Comparison of ENCODE assay signal across 8 cellular contexts in the genomic region with DNA sequence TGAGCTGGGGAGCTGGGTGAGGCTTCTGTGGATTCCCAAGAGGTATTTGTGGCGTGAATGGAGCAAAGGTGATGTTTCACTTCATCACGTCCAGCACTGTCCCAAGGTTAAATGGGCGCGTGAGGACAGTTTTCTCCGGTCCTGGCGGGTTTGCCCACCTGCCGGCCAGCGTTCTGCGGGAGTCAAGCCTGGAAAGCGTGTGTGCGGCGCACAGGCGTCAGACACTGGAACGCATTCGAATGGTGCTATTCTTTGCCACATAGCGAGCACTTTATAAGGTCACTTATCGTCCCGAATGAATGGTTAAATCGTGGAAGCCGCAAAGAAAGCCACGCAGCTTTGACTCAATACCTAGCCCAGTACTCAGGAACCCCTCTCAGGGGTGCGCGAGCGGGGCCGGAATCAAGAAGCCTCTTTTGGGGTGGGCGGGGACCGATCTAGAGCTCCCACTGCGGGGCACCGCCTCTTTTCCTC. TPM values are rescaled to one million over a fixed set of nuclear protein-coding genes. Genes with fewer than 3 reads are reported as not detected.
DNase-seq lines count a peak whose midpoint lies in the region; ATAC-seq and TF ChIP-seq lines count a peak whose summit lies in the region.

No MANE protein-coding gene starts in this region.

- WGBS in tibial nerve, 2 donors = 12 to 19% methylated on average over 7 to 22 of the region's 29 CpGs

- peaks cover 27% of the 10 kb centered on the region for H3K4me1 Mint-ChIP-seq in activated CD4-positive, alpha-beta T cell treated with anti-CD3 and anti-CD28 coated beads, Interleukin-2, amount 10 ng/mL, durations not matched to agents 24 days and 14 days
- peaks cover 37% of the 10 kb centered on the region for H3K4me1 Mint-ChIP-seq in activated T-helper 2 cell treated with anti-CD3 and anti-CD28 coated beads, Interferon-gamma antibody, Interleukin-2, Interleukin-4, amounts not matched to agents 10 μg/mL and 5 μg/mL and 100 μg/mL, durations not matched to agents 14 hours and 24 hours and 36 hours (ENCODE audit: low read depth)

- H3K4me3 ChIP-seq in tibial nerve = peak overlapping the region; percentile 89 to 99 (median 96)

- peak overlapping the region; percentile 86 for H3K27ac Mint-ChIP-seq in activated CD4-positive, alpha-beta T cell treated with anti-CD3 and anti-CD28 coated beads, Interleukin-2, amount 10 ng/mL, durations not matched to agents 24 days and 14 days
- H3K27ac Mint-ChIP-seq in activated T-helper 2 cell treated with anti-CD3 and anti-CD28 coated beads, Interferon-gamma antibody, Interleukin-2, Interleukin-4, amounts not matched to agents 10 μg/mL and 5 μg/mL and 100 μg/mL, durations not matched to agents 14 hours and 24 hours and 36 hours = peak overlapping the region; percentile 78

- no peak for TF ChIP-seq CTCF in tibial nerve (IDR thresholded peaks at IDR 0.05)

- TF ChIP-seq POLR2A in tibial nerve (IDR thresholded peaks at IDR 0.05) = no peak

- peak overlapping the region in 1 of 4 donors; percentile 93 for H3K27ac ChIP-seq in tibial nerve

- H3K27me3 Mint-ChIP-seq in activated CD4-positive, alpha-beta T cell treated with anti-CD3 and anti-CD28 coated beads, Interleukin-2, amount 10 ng/mL, durations not matched to agents 24 days and 14 days = peaks cover 13% of the 10 kb centered on the region
- peaks cover 5% of the 10 kb centered on the region for H3K27me3 Mint-ChIP-seq in activated T-helper 2 cell treated with anti-CD3 and anti-CD28 coated beads, Interferon-gamma antibody, Interleukin-2, Interleukin-4, amounts not matched to agents 10 μg/mL and 5 μg/mL and 100 μg/mL, durations not matched to agents 14 hours and 24 hours and 36 hours (ENCODE audit: low read depth)

- DNase-seq in activated CD4-positive, alpha-beta T cell treated with anti-CD3 and anti-CD28 coated beads, Interleukin-2, amount 10 ng/mL, durations not matched to agents 24 days and 14 days = no peak
- no peak for DNase-seq in activated CD4-positive, alpha-beta T cell treated with anti-CD3 and anti-CD28 coated beads for 48 hours
- DNase-seq in activated T-helper 2 cell treated with anti-CD3 and anti-CD28 coated beads, Interferon-gamma antibody, Interleukin-2, Interleukin-4, amounts not matched to agents 10 μg/mL and 5 μg/mL and 100 μg/mL, durations not matched to agents 14 hours and 24 hours and 36 hours (ENCODE audit: low spot score) = no peak
- DNase-seq in left colon (no peak), tibial nerve (ENCODE audit: low spot score in 2 of 2) (no peak), kidney glomerular epithelial cell (lab: John Stamatoyannopoulos, UW) (no peak), NCI-H2171 treated with DMSO at 0.1 percent for 48 hours (lab: John Stamatoyannopoulos, UW) (no peak)

- peak; percentile 15 for ATAC-seq in left colon
- ATAC-seq in GM21367 (IDR thresholded peaks at IDR 0.05; ENCODE audit: unreplicated experiment) = no peak

- peaks cover 32% of the 10 kb centered on the region for H3K36me3 Mint-ChIP-seq in activated CD4-positive, alpha-beta T cell treated with anti-CD3 and anti-CD28 coated beads, Interleukin-2, amount 10 ng/mL, durations not matched to agents 24 days and 14 days (ENCODE audit: low read depth)
- peaks cover 34% of the 10 kb centered on the region for H3K36me3 Mint-ChIP-seq in activated T-helper 2 cell treated with anti-CD3 and anti-CD28 coated beads, Interferon-gamma antibody, Interleukin-2, Interleukin-4, amounts not matched to agents 10 μg/mL and 5 μg/mL and 100 μg/mL, durations not matched to agents 14 hours and 24 hours and 36 hours (ENCODE audit: low read depth)

- H3K27me3 ChIP-seq in tibial nerve = no peaks in the 10 kb centered on the region

- H3K36me3 ChIP-seq in tibial nerve = peaks cover 0 to 18% (median 0%) of the 10 kb centered on the region in 3 donors

- peaks cover 0 to 38% (median 16%) of the 10 kb centered on the region in 4 donors for H3K4me1 ChIP-seq in tibial nerve

- H3K9me3 ChIP-seq in tibial nerve = no peaks in the 10 kb centered on the region

- no peaks in the 10 kb centered on the region for H3K9me3 Mint-ChIP-seq in activated CD4-positive, alpha-beta T cell treated with anti-CD3 and anti-CD28 coated beads, Interleukin-2, amount 10 ng/mL, durations not matched to agents 24 days and 14 days
- no peaks in the 10 kb centered on the region for H3K9me3 Mint-ChIP-seq in activated T-helper 2 cell treated with anti-CD3 and anti-CD28 coated beads, Interferon-gamma antibody, Interleukin-2, Interleukin-4, amounts not matched to agents 10 μg/mL and 5 μg/mL and 100 μg/mL, durations not matched to agents 14 hours and 24 hours and 36 hours

- peak overlapping the region; percentile 88 for H3K4me3 Mint-ChIP-seq in activated CD4-positive, alpha-beta T cell treated with anti-CD3 and anti-CD28 coated beads, Interleukin-2, amount 10 ng/mL, durations not matched to agents 24 days and 14 days
- H3K4me3 Mint-ChIP-seq in activated T-helper 2 cell treated with anti-CD3 and anti-CD28 coated beads, Interferon-gamma antibody, Interleukin-2, Interleukin-4, amounts not matched to agents 10 μg/mL and 5 μg/mL and 100 μg/mL, durations not matched to agents 14 hours and 24 hours and 36 hours (ENCODE audit: low read depth) = peak overlapping the region; percentile 91

- TF ChIP-seq EP300 in tibial nerve (IDR thresholded peaks at IDR 0.05) = no peak

- intact Hi-C loops in activated CD4-positive, alpha-beta T cell treated with anti-CD3 and anti-CD28 coated beads, Interleukin-2, amount 10 ng/mL, durations not matched to agents 24 days and 14 days (cut with micrococcal nuclease) = loop anchor here (1.0 to 10.0 kb wide), 5 partner anchors 18 to 539 kb away; a partner anchor contains a TSS
- intact Hi-C loops in activated T-helper 2 cell treated with anti-CD3 and anti-CD28 coated beads, Interferon-gamma antibody, Interleukin-2, Interleukin-4, amounts not matched to agents 10 μg/mL and 5 μg/mL and 100 μg/mL, durations not matched to agents 14 hours and 24 hours and 36 hours (cut with micrococcal nuclease) = loop anchor here (1.0 to 10.0 kb wide), 4 partner anchors 17 to 189 kb away; a partner anchor contains a TSS
- intact Hi-C loops in left colon (cut with DNase I, micrococcal nuclease) = no loop called here

RNA-seq across cellular contexts. Expression of a gene that starts 0.4 kb away (rescaled TPM):
- 217 and 222 TPM in 2 replicates for total RNA-seq in activated CD4-positive, alpha-beta T cell treated with anti-CD3 and anti-CD28 coated beads, Interleukin-2, amount 10 ng/mL, durations not matched to agents 24 days and 14 days
- total RNA-seq in activated T-helper 2 cell treated with anti-CD3 and anti-CD28 coated beads, Interferon-gamma antibody, Interleukin-2, Interleukin-4, amounts not matched to agents 10 μg/mL and 5 μg/mL and 100 μg/mL, durations not matched to agents 14 hours and 24 hours and 36 hours = 200 and 207 TPM in 2 replicates
- 10 to 100 TPM; 77.4 to 79.3 TPM for total RNA-seq in left colon
- 10 to 100 TPM; 37.3 to 48.9 (median 46.8) TPM for total RNA-seq in tibial nerve

RNA-seq across cellular contexts. Expression of a gene that starts 42.9 kb away (rescaled TPM):
- total RNA-seq in activated CD4-positive, alpha-beta T cell treated with anti-CD3 and anti-CD28 coated beads, Interleukin-2, amount 10 ng/mL, durations not matched to agents 24 days and 14 days = 7.2 and 8.2 TPM in 2 replicates
- 10.8 and 12.0 TPM in 2 replicates for total RNA-seq in activated T-helper 2 cell treated with anti-CD3 and anti-CD28 coated beads, Interferon-gamma antibody, Interleukin-2, Interleukin-4, amounts not matched to agents 10 μg/mL and 5 μg/mL and 100 μg/mL, durations not matched to agents 14 hours and 24 hours and 36 hours
- total RNA-seq in left colon = 1 to 10 TPM in 1 of 2 donors, under 1 TPM in 1; 0.61 to 1.1 TPM
- total RNA-seq in tibial nerve = 1 to 10 TPM in 2 of 4 donors, under 1 TPM in 2; 0.78 to 1.5 (median 1.0) TPM

Comparison
In these comparisons a context has a peak if more than half of its experiments do, and no peak if none do; other contexts are left out.
1. intact Hi-C loops: an anchor here in activated CD4-positive, alpha-beta T cell treated with anti-CD3 and anti-CD28 coated beads, Interleukin-2, amount 10 ng/mL, durations not matched to agents 24 days and 14 days (1.0 to 10.0 kb wide) and activated T-helper 2 cell treated with anti-CD3 and anti-CD28 coated beads, Interferon-gamma antibody, Interleukin-2, Interleukin-4, amounts not matched to agents 10 μg/mL and 5 μg/mL and 100 μg/mL, durations not matched to agents 14 hours and 24 hours and 36 hours (1.0 to 10.0 kb wide); none called in left colon.